ENCODE assay signal across 8 cellular contexts in the genomic region with DNA sequence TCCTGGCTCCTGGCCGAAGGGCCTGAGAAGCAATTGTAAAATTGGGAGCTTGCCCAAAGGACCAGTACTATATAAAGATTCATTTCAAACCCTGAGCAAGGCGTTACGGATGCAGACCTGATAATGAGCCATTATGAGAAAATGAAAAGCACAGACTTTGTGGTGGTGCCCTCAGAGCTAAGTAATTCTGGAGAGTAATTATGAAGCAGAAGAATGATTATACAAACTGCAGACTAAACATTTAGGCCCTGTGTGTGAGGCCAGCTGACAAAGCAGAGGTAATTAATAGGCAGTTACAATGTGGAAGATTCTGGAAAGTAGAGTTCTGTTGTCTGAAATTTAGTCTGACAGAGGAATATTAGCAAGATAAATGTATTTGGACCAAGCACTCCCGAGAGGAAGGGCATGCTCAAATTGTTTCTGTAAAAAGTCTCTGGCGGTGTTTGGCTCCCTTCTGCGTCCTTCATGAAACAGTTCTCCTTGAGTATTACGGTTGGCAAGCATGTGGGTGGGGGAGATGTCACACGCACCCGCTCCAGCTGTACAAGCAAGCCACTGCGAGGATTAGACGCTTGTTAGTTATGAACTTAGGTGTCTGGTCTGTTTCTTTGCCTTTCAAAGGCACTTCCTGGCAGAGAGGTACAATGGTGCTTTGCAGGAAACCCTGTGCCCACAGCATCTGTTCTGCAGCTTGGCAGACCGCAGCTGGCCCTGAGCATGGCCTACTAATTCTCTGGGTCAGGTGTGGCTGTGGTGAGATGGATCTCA. TPM values are rescaled to one million over a fixed set of nuclear protein-coding genes. Genes with fewer than 3 reads are reported as not detected.
DNase-seq lines count a peak whose midpoint lies in the region; ATAC-seq lines count a peak whose summit lies in the region.

No MANE protein-coding gene starts in this region.

- H3K27ac Mint-ChIP-seq in natural killer cell treated with Interleukin-12 subunit alpha and Interleukin-12 subunit beta and Interleukin-15 and Interleukin-18, amount 100 ng/mL, for 72 hours, result peak overlapping the region; percentile 95

- H3K36me3 Mint-ChIP-seq in natural killer cell treated with Interleukin-12 subunit alpha and Interleukin-12 subunit beta and Interleukin-15 and Interleukin-18, amount 100 ng/mL, for 72 hours, result peaks cover 19% of the 10 kb centered on the region

- H3K9me3 Mint-ChIP-seq in natural killer cell treated with Interleukin-12 subunit alpha and Interleukin-12 subunit beta and Interleukin-15 and Interleukin-18, amount 100 ng/mL, for 72 hours, result no peaks in the 10 kb centered on the region

- H3K4me1 Mint-ChIP-seq in natural killer cell treated with Interleukin-12 subunit alpha and Interleukin-12 subunit beta and Interleukin-15 and Interleukin-18, amount 100 ng/mL, for 72 hours (ENCODE audit: low read depth in 2 of 2), result peaks cover 70 to 79% of the 10 kb centered on the region in 2 donors

- peak; percentile 49 for ATAC-seq in GM19452 (IDR thresholded peaks at IDR 0.05; ENCODE audit: unreplicated experiment)
- peak; percentile 71 to 73 for ATAC-seq in natural killer cell treated with Interleukin-12 subunit alpha and Interleukin-12 subunit beta and Interleukin-15 and Interleukin-18, amount 100 ng/mL, for 72 hours

- DNase-seq in NCI-H2081 treated with DMSO at 0.1 percent for 48 hours (lab: John Stamatoyannopoulos, UW) (peak; percentile 75), RKO (ENCODE audit: low spot score) (no peak), GOT3 (lab: John Stamatoyannopoulos, UW) (no peak), NAMALWA (ENCODE audit: low spot score) (no peak), NCI-H2029 treated with DMSO at 0.1 percent for 48 hours (lab: John Stamatoyannopoulos, UW) (no peak)
- peak; percentile 41 for DNase-seq in activated gamma-delta T cell treated with anti-CD3 and anti-CD28 coated beads, Interleukin-2, amount 50 U/mL, for 16 hours (ENCODE audit: low read depth)
- peak; percentile 69 for DNase-seq in natural killer cell treated with Interleukin-12 subunit alpha and Interleukin-12 subunit beta and Interleukin-15 and Interleukin-18, amount 100 ng/mL, for 72 hours (ENCODE audit: low spot score)

- H3K4me3 Mint-ChIP-seq in natural killer cell treated with Interleukin-12 subunit alpha and Interleukin-12 subunit beta and Interleukin-15 and Interleukin-18, amount 100 ng/mL, for 72 hours, result peak overlapping the region; percentile 86

- H3K27me3 Mint-ChIP-seq in natural killer cell treated with Interleukin-12 subunit alpha and Interleukin-12 subunit beta and Interleukin-15 and Interleukin-18, amount 100 ng/mL, for 72 hours, result no peaks in the 10 kb centered on the region

RNA-seq across cellular contexts. Expression of a gene that starts 45.5 kb away (rescaled TPM):
- total RNA-seq in natural killer cell treated with Interleukin-12 subunit alpha and Interleukin-12 subunit beta and Interleukin-15 and Interleukin-18, amount 100 ng/mL, for 72 hours, result 10 to 100 TPM; 36.0 to 40.1 TPM

Comparison
In these comparisons a context has a peak if more than half of its experiments do, and no peak if none do; other contexts are left out.
1. DNase-seq: peak in NCI-H2081 treated with DMSO at 0.1 percent for 48 hours (single experiment), activated gamma-delta T cell treated with anti-CD3 and anti-CD28 coated beads, Interleukin-2, amount 50 U/mL, for 16 hours (single experiment) and natural killer cell treated with Interleukin-12 subunit alpha and Interleukin-12 subunit beta and Interleukin-15 and Interleukin-18, amount 100 ng/mL, for 72 hours (single experiment); none in RKO (single experiment), GOT3 (single experiment), NAMALWA (single experiment) and NCI-H2029 treated with DMSO at 0.1 percent for 48 hours (single experiment).